Comparison of ENCODE assay signal across 8 cellular contexts in genomic region chr19:12696366-12697335, GRCh38. TPM values are rescaled to one million over a fixed set of nuclear protein-coding genes. Genes with fewer than 3 reads are reported as not detected.
A peak's percentile ranks its signal among the peaks of the same experiment; 100 is the strongest.
DNase-seq lines count a peak whose midpoint lies in the region; ATAC-seq, FAIRE-seq and TF ChIP-seq lines count a peak whose summit lies in the region.

TSS of gene FBXW9 (minus strand) at chr19:12696631. CDS start at chr19:12696581, 50 bp downstream.

- H3K4me3 ChIP-seq in A549 = peak within 1 kb of the TSS; percentile 71
- peak within 1 kb of the TSS; percentile 92 to 93 for H3K4me3 ChIP-seq in cardiac fibroblast (replicated peaks in 1 of 2; ENCODE audit: low read depth in 2 of 2, low read length in 2 of 2)

- H3K4me1 ChIP-seq in A549 = peaks cover 5% of the 10 kb centered on the region; the same call in 1 of the 3 replicates

- no peak for TF ChIP-seq RAD21 in A549 (conservative IDR thresholded peaks at IDR 0.05 in 1 of 2, IDR thresholded peaks at IDR 0.05 in 1 of 2)

- POLR2A ChIA-PET in A549 (lab: Yijun Ruan, JAX) = no interaction called here

- ATAC-seq in A549 (peak; percentile 83 to 89), GM18867 (IDR thresholded peaks at IDR 0.05; ENCODE audit: unreplicated experiment) (peak; percentile 76), HG03175 (IDR thresholded peaks at IDR 0.05; ENCODE audit: unreplicated experiment) (peak; percentile 76)

- no peak for FAIRE-seq in A549 (lab: Jason Lieb, UNC)

- TF ChIP-seq EP300 in A549 (IDR thresholded peaks at IDR 0.05) = no peak

- peak; percentile 85 to 94 for DNase-seq in A549 (ENCODE audit: low read depth in 1 of 2, low spot score in 1 of 2)
- peak; percentile 75 for DNase-seq in NCI-H345 (lab: John Stamatoyannopoulos, UW)
- peak; percentile 87 to 96 (median 94) for DNase-seq in activated CD4-positive, CD25-positive, alpha-beta regulatory T cell (lab: John Stamatoyannopoulos, UW)
- DNase-seq in cardiac fibroblast (ENCODE audit: low read depth in 2 of 2) = peak; percentile 97
- peak; percentile 99 for DNase-seq in inferior parietal cortex (ENCODE audit: extremely low spot score)
- peak; percentile 89 for DNase-seq in smooth muscle cell of the brain vasculature (ENCODE audit: low read depth, low spot score)

- peak within 1 kb of the TSS; percentile 73 for H3K4me2 ChIP-seq in A549

- TF ChIP-seq CTCF in A549 (IDR thresholded peaks at IDR 0.05) = no peak
- TF ChIP-seq CTCF in cardiac fibroblast (IDR thresholded peaks at IDR 0.05; ENCODE audit: low read depth, low read length) = no peak

- H3K9me3 ChIP-seq in A549 = no peaks in the 10 kb centered on the region

- WGBS in A549 (ENCODE audit: missing lambda C conversion rate) = 23% methylated on average over 19 of the region's 59 CpGs

- peak; percentile 21 for TF ChIP-seq POLR2A in A549 (IDR thresholded peaks at IDR 0.05; ENCODE audit: low read length)

- CTCF ChIA-PET in A549 (lab: Yijun Ruan, JAX) = interaction anchor here (0.6 to 2.0 kb wide), 6 partner anchors 12 to 122 kb away, joined by 3 to 7 read pairs (median 4); no protein-coding TSS in a partner anchor

- peak within 1 kb of the TSS; percentile 75 to 91 for H3K27ac ChIP-seq in A549

TF ChIP-seq in A549, 52 proteins besides CTCF, POLR2A, EP300 and RAD21 (continues in another document):
- TF ChIP-seq CEBPB (IDR thresholded peaks at IDR 0.05) (no peak), HDAC2 (IDR thresholded peaks at IDR 0.05) (0 out of 2 replicates have a peak, but pooled peaks have one; percentile 24), ATOH8 (CRISPR knock-in tag; IDR thresholded peaks at IDR 0.05; ENCODE audit: low read depth) (no peak), HOXB5 (CRISPR knock-in tag; IDR thresholded peaks at IDR 0.05) (no peak), GATA3 (IDR thresholded peaks at IDR 0.05; ENCODE audit: borderline replicate concordance) (peak; percentile 5; the same call in 1 of the 2 replicates), CHD2 (IDR thresholded peaks at IDR 0.05; ENCODE audit: low read length, partially characterized antibody) (no peak), BCL3 (IDR thresholded peaks at IDR 0.05) (peak; percentile 72; the same call in 1 of the 3 replicates), NFE2L2 (conservative IDR thresholded peaks at IDR 0.05; ENCODE audit: low read length) (no peak), JUNB (IDR thresholded peaks at IDR 0.05) (no peak), E2F6 (IDR thresholded peaks at IDR 0.05; ENCODE audit: borderline replicate concordance, low read depth) (peak; percentile 49; the same call in 1 of the 2 replicates), POLR2AphosphoS2 (conservative IDR thresholded peaks at IDR 0.05; ENCODE audit: low read length) (peak; percentile 83; the same call in 1 of the 2 replicates), ELK1 (IDR thresholded peaks at IDR 0.05; ENCODE audit: low read depth, low read length) (0 out of 2 replicates have a peak, but pooled peaks have one; percentile 16), FOSB (CRISPR knock-in tag; IDR thresholded peaks at IDR 0.05) (no peak), KDM5A (IDR thresholded peaks at IDR 0.05) (peak; percentile 57; the same call in 1 of the 2 replicates), EHMT2 (IDR thresholded peaks at IDR 0.05; ENCODE audit: low read depth) (no peak), MYC (IDR thresholded peaks at IDR 0.05; ENCODE audit: borderline replicate concordance, low read length) (no peak), FOXS1 (CRISPR knock-in tag; IDR thresholded peaks at IDR 0.05) (no peak), EHF (CRISPR knock-in tag; IDR thresholded peaks at IDR 0.05) (no peak), ESRRA (IDR thresholded peaks at IDR 0.05; ENCODE audit: borderline replicate concordance, low read length) (no peak), CHD4 (IDR thresholded peaks at IDR 0.05; ENCODE audit: borderline replicate concordance) (no peak), ZSCAN20 (CRISPR knock-in tag; IDR thresholded peaks at IDR 0.05) (no peak), HEYL (CRISPR knock-in tag; IDR thresholded peaks at IDR 0.05) (no peak), FOSL2 (IDR thresholded peaks at IDR 0.05) (no peak), FOSL2 (CRISPR knock-in tag; IDR thresholded peaks at IDR 0.05) (no peak), REST (IDR thresholded peaks at IDR 0.05) (no peak), HMGXB4 (CRISPR knock-in tag; IDR thresholded peaks at IDR 0.05; ENCODE audit: borderline replicate concordance) (no peak), RARB (CRISPR knock-in tag; IDR thresholded peaks at IDR 0.05) (no peak), ZFP36 (IDR thresholded peaks at IDR 0.05; ENCODE audit: borderline replicate concordance, partially characterized antibody) (no peak)

RNA-seq across cellular contexts. Expression of gene FBXW9, which starts in this region (rescaled TPM):
- 5.7 and 6.9 TPM in 2 replicates for polyA plus RNA-seq in A549 (2011; rRNA removed)
- polyA plus RNA-seq in A549 (2012; cell fraction: cytosol; rRNA removed) = 16.9 and 22.9 TPM in 2 replicates
- polyA plus RNA-seq in A549 (2012; cell fraction: nucleus; rRNA removed) = 38.1 and 46.2 TPM in 2 replicates
- 7.3 to 8.1 TPM (median 8.0 TPM) in 3 replicates for polyA plus RNA-seq in A549 (2017; fragmentation: RNase III; extraction: RNeasy Plus Mini Kit Qiagen cat#74134 plus additional on column Dnase treatment)
- 5.1 and 5.9 TPM in 2 replicates for polyA minus RNA-seq in A549 (2011; rRNA and poly(A)+ RNA removed)

Comparison
In these comparisons a context has a peak if more than half of its experiments do, and no peak if none do; other contexts are left out.
1. Peak in every context shown above with its lines: DNase-seq, ATAC-seq, H3K4me3 ChIP-seq and H3K27ac ChIP-seq.